Comparison of ENCODE assay signal across 14 cellular contexts in genomic region chr7:106717254-106717996, GRCh38. TPM values are rescaled to one million over a fixed set of nuclear protein-coding genes. Genes with fewer than 3 reads are reported as not detected.
A peak's percentile ranks its signal among the peaks of the same experiment; 100 is the strongest.
DNase-seq lines count a peak whose midpoint lies in the region; ATAC-seq and TF ChIP-seq lines count a peak whose summit lies in the region.
"Had no signal": no experiment of that assay in that cellular context is flagged by ENCODE, and none has a peak within 500 bp of the region (broad histone marks: within the 10 kb centered on the region; RNA-seq: fewer than 3 reads in every experiment).

No MANE protein-coding gene starts in this region.

- TF ChIP-seq CTCF in mammary epithelial cell (conservative IDR thresholded peaks at IDR 0.05 in 1 of 2, IDR thresholded peaks at IDR 0.05 in 1 of 2; ENCODE audit: extremely low read depth in 1 of 2, insufficient read depth in 1 of 2, low read depth in 1 of 2, low read length in 2 of 2) (no peak), breast epithelium (IDR thresholded peaks at IDR 0.05) (no peak), upper lobe of left lung (IDR thresholded peaks at IDR 0.05) (no peak)

- H3K27ac ChIP-seq in mammary epithelial cell (ENCODE audit: insufficient read depth, low read depth, low read length): peak overlapping the region; percentile 98
- no peak overlapping the region for H3K27ac ChIP-seq in breast epithelium
- H3K27ac ChIP-seq in upper lobe of left lung: peak overlapping the region; percentile 7 to 51 (median 29)
- H3K27ac ChIP-seq: 22Rv1, testis had no signal

- TF ChIP-seq EP300 in upper lobe of left lung (IDR thresholded peaks at IDR 0.05): no peak

- H3K4me3 ChIP-seq in mammary epithelial cell (replicated peaks in 1 of 3; ENCODE audit: insufficient read depth in 1 of 3, low read depth in 2 of 3, low read length in 3 of 3) (no peak overlapping the region), breast epithelium (no peak overlapping the region), upper lobe of left lung (no peak overlapping the region)
- H3K4me3 ChIP-seq: testis had no signal

- H3K79me2 ChIP-seq in mammary epithelial cell (ENCODE audit: insufficient read depth, low read length): no peaks in the 10 kb centered on the region

- TF ChIP-seq POLR2A in breast epithelium (IDR thresholded peaks at IDR 0.05) (no peak), upper lobe of left lung (IDR thresholded peaks at IDR 0.05) (no peak), GM18505 (IDR thresholded peaks at IDR 0.05; ENCODE audit: borderline replicate concordance, extremely low read depth, insufficient read depth, insufficient read length) (no peak)

- in situ Hi-C loops in mammary epithelial cell (cut with MboI; ENCODE audit: low sequenced_read_pairs in 2 of 2): no loop called here

- H3K9me3 ChIP-seq in mammary epithelial cell (replicated peaks; ENCODE audit: insufficient read depth, low read length): peaks cover 8% of the 10 kb centered on the region
- no peaks in the 10 kb centered on the region for H3K9me3 ChIP-seq in breast epithelium
- H3K9me3 ChIP-seq in upper lobe of left lung: no peaks in the 10 kb centered on the region
- H3K9me3 ChIP-seq: testis had no signal

- no peaks in the 10 kb centered on the region for H4K20me1 ChIP-seq in mammary epithelial cell (ENCODE audit: insufficient read depth, low read length)

- intact Hi-C loops in mammary epithelial cell (cut with micrococcal nuclease): loop anchor here (5.0 kb wide), 1 partner anchor 40 kb away; no protein-coding TSS in a partner anchor
- intact Hi-C loops in breast epithelium (cut with DNase I; ENCODE audit: low total_unique reads): no loop called here

- 100% methylated on average over 1 of the region's 1 CpG for WGBS in mammary epithelial cell (ENCODE audit: low coverage, missing lambda C conversion rate)
- 65 to 67% methylated on average over 1 of the region's 1 CpG for WGBS in upper lobe of left lung, 2 donors

- dilution Hi-C loops in mammary epithelial cell (cut with HindIII; ENCODE audit: low sequenced_read_pairs): no loop called here

- CTCF ChIA-PET in mammary epithelial cell (lab: Charles Lee; ENCODE audit: low non-redundant PET): interaction anchor here (0.5 kb wide), 1 partner anchor 57 kb away, joined by 5 read pairs; no protein-coding TSS in a partner anchor

- H3K9ac ChIP-seq in mammary epithelial cell (ENCODE audit: insufficient read depth, low read length): no peak overlapping the region

- peaks cover 23% of the 10 kb centered on the region for H3K4me1 ChIP-seq in mammary epithelial cell (ENCODE audit: insufficient read depth, low read length)
- H3K4me1 ChIP-seq in breast epithelium: no peaks in the 10 kb centered on the region
- peaks cover 9 to 20% (median 14%) of the 10 kb centered on the region in 4 donors for H3K4me1 ChIP-seq in upper lobe of left lung
- H3K4me1 ChIP-seq: testis had no signal

- peak overlapping the region; percentile 63 for H2AFZ ChIP-seq in mammary epithelial cell (ENCODE audit: low read depth, low read length)

- H3K4me2 ChIP-seq in mammary epithelial cell (ENCODE audit: insufficient read depth, low read depth, low read length): peak overlapping the region; percentile 74

- no TSS peak for BruUV-seq in mammary epithelial cell (replicated peaks; lab: Mats Ljungman, UMichigan)

- no peaks in the 10 kb centered on the region for H3K36me3 ChIP-seq in mammary epithelial cell (ENCODE audit: insufficient read depth, low read length)
- no peaks in the 10 kb centered on the region for H3K36me3 ChIP-seq in breast epithelium
- H3K36me3 ChIP-seq in upper lobe of left lung: no peaks in the 10 kb centered on the region

- H3K27me3 ChIP-seq in mammary epithelial cell (ENCODE audit: insufficient read depth, low read length) (no peaks in the 10 kb centered on the region), breast epithelium (no peaks in the 10 kb centered on the region), upper lobe of left lung (no peaks in the 10 kb centered on the region)
- H3K27me3 ChIP-seq: foreskin keratinocyte, testis had no signal

- no peak for DNase-seq in mammary epithelial cell
- DNase-seq in breast epithelium (ENCODE audit: low spot score in 2 of 2): no peak
- DNase-seq in RPMI8226: peak; percentile 33
- peak; percentile 61 for DNase-seq in fibroblast of peridontal ligament (ENCODE audit: extremely low read depth)
- DNase-seq in upper lobe of left lung: no peak
- no peak for DNase-seq in kidney tubule cell (ENCODE audit: low spot score)
- DNase-seq in NOMO-1 treated with dmso at 0.1 percent for 144 hours (lab: John Stamatoyannopoulos, UW; ENCODE audit: unreplicated experiment): no peak
- DNase-seq: NCI-H1092 treated with DMSO at 0.1 percent for 48 hours, NCI-H510A, SHP77 treated with DMSO at 0.1 percent for 48 hours, testis had no signal

- ATAC-seq in upper lobe of left lung (ENCODE audit: low FRiP score in 2 of 2) (no peak), GM18505 (IDR thresholded peaks at IDR 0.05; ENCODE audit: unreplicated experiment) (no peak)

RNA-seq across cellular contexts. Expression of gene CCDC71L, which starts 56.5 kb away (rescaled TPM):
- total RNA-seq in mammary epithelial cell (10 to 100 TPM; 32.2 to 37.8 TPM), breast epithelium (10 to 100 TPM; 29.9 to 69.4 (median 59.0) TPM), upper lobe of left lung (10 to 100 TPM; 12.6 to 38.7 (median 21.3) TPM)
- 14.0 TPM for polyA plus RNA-seq in mammary epithelial cell
- polyA minus RNA-seq in mammary epithelial cell: 15.1 TPM

Comparison
In these comparisons a context has a peak if more than half of its experiments do, and no peak if none do; other contexts are left out.
1. H3K27ac ChIP-seq: peak in mammary epithelial cell (single experiment) and upper lobe of left lung (4 of 4); none in breast epithelium (0 of 2).
2. DNase-seq: peak in RPMI8226 (single experiment) and fibroblast of peridontal ligament (single experiment); none in mammary epithelial cell (single experiment), breast epithelium (0 of 2), upper lobe of left lung (0 of 2), kidney tubule cell (single experiment) and NOMO-1 treated with dmso at 0.1 percent for 144 hours (single experiment).